In the genomic region with DNA sequence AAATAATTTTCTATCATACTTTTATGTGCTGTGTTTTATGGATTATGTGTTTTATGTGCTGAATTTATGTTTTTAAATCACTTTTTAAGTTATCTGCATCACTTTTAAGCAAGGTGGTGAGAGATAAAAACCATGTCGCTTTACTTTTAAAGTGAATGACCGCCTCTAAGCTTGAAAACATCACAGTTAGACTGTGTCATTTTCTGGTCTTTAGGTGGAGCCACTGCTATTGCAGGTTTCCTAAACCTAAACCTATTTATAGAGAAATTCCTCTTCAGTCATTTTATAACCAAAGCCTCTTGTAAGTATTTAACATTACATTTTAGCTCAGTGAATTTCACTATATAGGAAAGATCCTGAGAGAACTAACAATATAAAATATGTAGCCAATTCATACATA, we compare ENCODE assay signal across 9 cellular contexts. TPM values are rescaled to one million over a fixed set of nuclear protein-coding genes. Genes with fewer than 3 reads are reported as not detected.
DNase-seq lines count a peak whose midpoint lies in the region; FAIRE-seq and TF ChIP-seq lines count a peak whose summit lies in the region.
"Had no signal": no experiment of that assay in that cellular context is flagged by ENCODE, and none has a peak within 500 bp of the region (broad histone marks: within the 10 kb centered on the region; RNA-seq: fewer than 3 reads in every experiment).

No MANE protein-coding gene starts in this region.

- H3K9me3 ChIP-seq in Peyer's patch (no peaks in the 10 kb centered on the region), testis (no peaks in the 10 kb centered on the region)

- no peak for FAIRE-seq in GM12891 (lab: Jason Lieb, UNC)

- 91 to 92% methylated on average over 2 of the region's 2 CpGs for WGBS in testis, 2 donors

- H3K27ac ChIP-seq in Peyer's patch (peak overlapping the region in 3 of 4 donors; percentile 12 to 59 (median 40)), testis (peak overlapping the region; percentile 18 to 78)

- H3K4me1 ChIP-seq in Peyer's patch (peaks cover 0 to 12% (median 0%) of the 10 kb centered on the region in 4 donors), testis (no peaks in the 10 kb centered on the region)

- H3K27me3 ChIP-seq in Peyer's patch (no peaks in the 10 kb centered on the region), testis (no peaks in the 10 kb centered on the region)

- H3K4me3 ChIP-seq in Peyer's patch (no peak overlapping the region), fibroblast of mammary gland (ENCODE audit: control insufficient read depth, low read depth, low read length) (no peak overlapping the region), testis (no peak overlapping the region)

- no peak for TF ChIP-seq POLR2A in Peyer's patch (IDR thresholded peaks at IDR 0.05)
- no peak for TF ChIP-seq POLR2A in testis (IDR thresholded peaks at IDR 0.05)
- no peak for TF ChIP-seq POLR2A in GM12891 (IDR thresholded peaks at IDR 0.05; ENCODE audit: low read depth, low read length)

- DNase-seq in DMS153 (lab: John Stamatoyannopoulos, UW), result peak; percentile 4
- no peak for DNase-seq in DMS153 treated with DMSO at 0.1 percent for 48 hours (lab: John Stamatoyannopoulos, UW; ENCODE audit: unreplicated experiment)
- DNase-seq in Peyer's patch, result no peak
- no peak for DNase-seq in fibroblast of mammary gland (ENCODE audit: low read depth)
- no peak for DNase-seq in testis
- DNase-seq in GM12891 (ENCODE audit: insufficient read length, low spot score), result no peak
- no peak for DNase-seq in EL
- no peak for DNase-seq in posterior vena cava (ENCODE audit: low spot score)
- DNase-seq: NCI-H748 treated with DMSO at 0.1 percent for 48 hours had no signal

- TF ChIP-seq CTCF in Peyer's patch (IDR thresholded peaks at IDR 0.05) (no peak), fibroblast of mammary gland (conservative IDR thresholded peaks at IDR 0.05; ENCODE audit: control insufficient read depth, insufficient read depth, low read depth, low read length) (peak; percentile 4), testis (IDR thresholded peaks at IDR 0.05) (no peak)

- no peaks in the 10 kb centered on the region for H3K36me3 ChIP-seq in Peyer's patch
- H3K36me3 ChIP-seq in testis (ENCODE audit: low read depth, missing control alignments), result no peaks in the 10 kb centered on the region

- intact Hi-C loops in testis (cut with DNase I; ENCODE audit: low total_unique reads) (no loop called here), posterior vena cava (cut with DNase I) (no loop called here)

TF ChIP-seq in GM12891, 5 proteins besides CTCF, POLR2A, EP300 and RAD21:
- TF ChIP-seq POLR2AphosphoS5 (IDR thresholded peaks at IDR 0.05; ENCODE audit: low read depth, low read length) (no peak), PAX5 (IDR thresholded peaks at IDR 0.05; ENCODE audit: insufficient read depth, low read length, severe bottlenecking) (no peak), POU2F2 (IDR thresholded peaks at IDR 0.05; ENCODE audit: low read depth, low read length) (no peak), SPI1 (IDR thresholded peaks at IDR 0.05; ENCODE audit: low read depth, low read length) (no peak), TAF1 (IDR thresholded peaks at IDR 0.05; ENCODE audit: low read depth, low read length) (no peak)

RNA-seq across cellular contexts. Expression of gene MDM2, which starts 21.0 kb away (rescaled TPM):
- total RNA-seq in Peyer's patch (100 to 1,000 TPM in 2 of 4 donors, 10 to 100 TPM in 2; 64.7 to 126 (median 95.3) TPM), testis (10 to 100 TPM; 40.6 to 56.1 TPM), posterior vena cava (100 to 1,000 TPM; 114 to 126 TPM)
- 28.8 TPM for polyA plus RNA-seq in testis (ENCODE audit: insufficient read depth, low read depth, low replicate concordance)
- polyA plus RNA-seq in GM12891 (2012; ENCODE audit: low read depth, missing spikeins), result 44.7 TPM

RNA-seq across cellular contexts. Expression of gene SLC35E3, which starts 41.0 kb away (rescaled TPM):
- total RNA-seq in Peyer's patch, result 10 to 100 TPM in 2 of 4 donors, 1 to 10 TPM in 2; 3.5 to 23.1 (median 12.2) TPM
- total RNA-seq in testis, result 1 to 10 TPM; 5.2 to 7.1 TPM
- polyA plus RNA-seq in testis (ENCODE audit: insufficient read depth, low read depth, low replicate concordance), result 9.3 TPM
- polyA plus RNA-seq in GM12891 (2012; ENCODE audit: low read depth, missing spikeins), result 4.7 TPM
- 10 to 100 TPM in 1 of 2 donors, 1 to 10 TPM in 1; 8.8 to 11.8 TPM for total RNA-seq in posterior vena cava
